1 cellular context compared by ENCODE assay signal in genomic region chr5:154754460-154755360, GRCh38.
TF ChIP-seq lines count a peak whose summit lies in the region.

No MANE protein-coding gene starts in this region.

TF ChIP-seq in HepG2, 621 proteins besides CTCF, POLR2A, EP300 and RAD21 (continued from another document and continues in another):
- TF ChIP-seq GABPA (IDR thresholded peaks at IDR 0.05; ENCODE audit: low read depth, low read length) (no peak), GABPA (CRISPR knock-in tag; IDR thresholded peaks at IDR 0.05; ENCODE audit: low read depth) (peak; percentile 48; the same call in 1 of the 2 replicates), ZHX1 (CRISPR knock-in tag; IDR thresholded peaks at IDR 0.05; ENCODE audit: low read depth) (0 out of 2 replicates have a peak, but pooled peaks have one; percentile 11), JARID2 (CRISPR knock-in tag; IDR thresholded peaks at IDR 0.05; ENCODE audit: insufficient replicate concordance) (no peak), NFE2L2 (IDR thresholded peaks at IDR 0.05; ENCODE audit: low read length) (no peak), PHF5A (CRISPR knock-in tag; IDR thresholded peaks at IDR 0.05; ENCODE audit: low read depth, unreplicated experiment) (no peak), PREB (CRISPR knock-in tag; IDR thresholded peaks at IDR 0.05) (no peak), AKNA (CRISPR knock-in tag; IDR thresholded peaks at IDR 0.05; ENCODE audit: borderline replicate concordance) (no peak), PRMT3 (CRISPR knock-in tag; IDR thresholded peaks at IDR 0.05; ENCODE audit: borderline replicate concordance, low read depth) (no peak; the same call in 1 of the 2 replicates), ZBTB26 (CRISPR knock-in tag; IDR thresholded peaks at IDR 0.05; ENCODE audit: borderline replicate concordance) (no peak), RBM39 (IDR thresholded peaks at IDR 0.05; ENCODE audit: low read depth, low read length, poor library complexity, severe bottlenecking) (no peak), BRD4 (CRISPR knock-in tag; IDR thresholded peaks at IDR 0.05) (no peak), EHMT2 (IDR thresholded peaks at IDR 0.05; ENCODE audit: borderline replicate concordance, low read depth, low read length) (no peak), ZNF510 (CRISPR knock-in tag; IDR thresholded peaks at IDR 0.05; ENCODE audit: low read depth) (no peak), ZNF646 (CRISPR knock-in tag; IDR thresholded peaks at IDR 0.05) (no peak), PTBP1 (IDR thresholded peaks at IDR 0.05; ENCODE audit: low read depth, low read length, poor library complexity, severe bottlenecking) (no peak), ZNF24 (IDR thresholded peaks at IDR 0.05) (no peak), HMGXB4 (CRISPR knock-in tag; IDR thresholded peaks at IDR 0.05; ENCODE audit: borderline replicate concordance in 1 of 2, low read depth in 1 of 2) (peak; percentile 47 to 51; a peak in 2 of 4 replicates), CREM (IDR thresholded peaks at IDR 0.05) (0 out of 2 replicates have a peak, but pooled peaks have one; percentile 15), CREM (CRISPR knock-in tag; IDR thresholded peaks at IDR 0.05) (no peak), SMAD3 (CRISPR knock-in tag; IDR thresholded peaks at IDR 0.05) (peak; percentile 79; the same call in 1 of the 2 replicates), ZEB1 (IDR thresholded peaks at IDR 0.05; ENCODE audit: insufficient replicate concordance, low read depth) (no peak), YEATS2 (CRISPR knock-in tag; IDR thresholded peaks at IDR 0.05; ENCODE audit: borderline replicate concordance) (peak; percentile 71; the same call in 1 of the 2 replicates), SKIL (CRISPR knock-in tag; IDR thresholded peaks at IDR 0.05; ENCODE audit: borderline replicate concordance) (peak; percentile 55; the same call in 1 of the 2 replicates), IRF9 (CRISPR knock-in tag; IDR thresholded peaks at IDR 0.05; ENCODE audit: borderline replicate concordance) (peak; percentile 61), ZNF569 (CRISPR knock-in tag; IDR thresholded peaks at IDR 0.05; ENCODE audit: borderline replicate concordance) (no peak), NPAS2 (CRISPR knock-in tag; IDR thresholded peaks at IDR 0.05; ENCODE audit: borderline replicate concordance) (no peak), ZBTB21 (CRISPR knock-in tag; IDR thresholded peaks at IDR 0.05) (no peak), PBX3 (CRISPR knock-in tag; IDR thresholded peaks at IDR 0.05; ENCODE audit: borderline replicate concordance) (no peak), TOPORS (CRISPR knock-in tag; IDR thresholded peaks at IDR 0.05) (no peak), BCL6 (CRISPR knock-in tag; IDR thresholded peaks at IDR 0.05) (peak; percentile 46; the same call in 1 of the 2 replicates), ZNF292 (CRISPR knock-in tag; IDR thresholded peaks at IDR 0.05; ENCODE audit: borderline replicate concordance, low read depth) (peak; percentile 55; the same call in 1 of the 2 replicates), RBM22 (optimal IDR thresholded peaks at IDR 0.05; ENCODE audit: low read length) (no peak)
